In the genomic region with DNA sequence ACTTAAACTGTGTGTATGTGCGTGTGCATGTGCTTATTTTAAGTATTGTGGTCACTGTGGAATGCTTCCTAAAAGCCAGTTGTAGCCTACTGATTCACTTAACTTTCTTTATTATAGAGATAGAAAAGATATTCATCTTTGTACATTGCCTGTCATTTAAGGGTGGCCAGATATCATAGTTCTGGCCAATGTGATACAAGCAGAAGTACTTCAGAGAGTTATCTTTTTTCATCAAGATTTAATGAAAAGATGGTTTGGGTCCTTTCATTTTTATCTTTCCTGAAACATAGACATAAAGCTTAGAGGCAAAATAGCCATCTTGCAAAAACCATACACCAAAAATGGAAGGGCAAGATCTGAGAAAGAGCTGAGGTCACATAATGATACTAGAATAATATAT, we compare ENCODE assay signal across 34 cellular contexts.
A peak's percentile ranks its signal among the peaks of the same experiment; 100 is the strongest.
DNase-seq lines count a peak whose midpoint lies in the region; ATAC-seq, FAIRE-seq and TF ChIP-seq lines count a peak whose summit lies in the region.
"Had no signal": no experiment of that assay in that cellular context is flagged by ENCODE, and none has a peak within 500 bp of the region (broad histone marks: within the 10 kb centered on the region; RNA-seq: fewer than 3 reads in every experiment).

No MANE protein-coding gene starts in this region.

- no peak overlapping the region for H3K9ac ChIP-seq in HepG2 (ENCODE audit: insufficient read depth, low read depth, low read length)
- H3K9ac ChIP-seq in SK-N-SH: no peak overlapping the region
- H3K9ac ChIP-seq: BLaER1; BLaER1 treated with 17β-estradiol and CSF1 and Interleukin-3, amounts not matched to agents 10 nM and 100 nM had no signal

- H3K27ac ChIP-seq in HepG2 (ENCODE audit: extremely low read length, insufficient read depth, low read length): no peak overlapping the region
- no peak overlapping the region for H3K27ac ChIP-seq in right lobe of liver
- no peak overlapping the region for H3K27ac ChIP-seq in SK-N-SH (ENCODE audit: low read depth in 2 of 2, low read length in 1 of 2)
- H3K27ac ChIP-seq: 22Rv1; A549; BLaER1; BLaER1 treated with 17β-estradiol and CSF1 and Interleukin-3, amounts not matched to agents 10 nM and 100 nM; C4-2B had no signal

- CTCF ChIA-PET in HepG2 (lab: Yijun Ruan, JAX; ENCODE audit: low intra/inter-chr PET ratio, low total read pairs): no interaction called here
- CTCF ChIA-PET in SK-N-SH (lab: Yijun Ruan, JAX): no interaction called here

- in situ Hi-C loops in HepG2 (cut with HindIII; ENCODE audit: extremely low pct_ligation_motif_present, low pct_unique_long_range_greater_than_20kb) (no loop called here), KBM-7 (cut with MboI; ENCODE audit: low pct_unique_long_range_greater_than_20kb, low sequenced_read_pairs) (no loop called here)

- H3K9me3 ChIP-seq in HepG2 (ENCODE audit: low read length) (no peaks in the 10 kb centered on the region), right lobe of liver (no peaks in the 10 kb centered on the region), SK-N-SH (no peaks in the 10 kb centered on the region)
- H3K9me3 ChIP-seq: A549; BE2C; BLaER1; BLaER1 treated with 17β-estradiol and CSF1 and Interleukin-3, amounts not matched to agents 10 nM and 100 nM; Caco-2 had no signal

- TF ChIP-seq RAD21 in HepG2 (CRISPR knock-in tag; IDR thresholded peaks at IDR 0.05): no peak
- TF ChIP-seq RAD21 in SK-N-SH (IDR thresholded peaks at IDR 0.05; ENCODE audit: low read length): no peak

- H3K4me1 ChIP-seq in HepG2 (ENCODE audit: insufficient read depth, low read length): no peaks in the 10 kb centered on the region
- no peaks in the 10 kb centered on the region for H3K4me1 ChIP-seq in right lobe of liver
- H3K4me1 ChIP-seq in SK-N-SH (ENCODE audit: control insufficient read depth in 1 of 2, insufficient read depth in 2 of 2, low read depth in 1 of 2, low read length in 1 of 2): no peaks in the 10 kb centered on the region
- H3K4me1 ChIP-seq: A549; BE2C; BLaER1; BLaER1 treated with 17β-estradiol and CSF1 and Interleukin-3, amounts not matched to agents 10 nM and 100 nM; Caco-2 had no signal

- no peaks in the 10 kb centered on the region for H3F3A ChIP-seq in SK-N-SH (replicated peaks; ENCODE audit: insufficient read depth)

- no peaks in the 10 kb centered on the region; the same call in 1 of the 2 replicates for H3K9me2 ChIP-seq in SK-N-SH

- TF ChIP-seq EP300 in HepG2 (IDR thresholded peaks at IDR 0.05; ENCODE audit: low read depth in 2 of 2, low read length in 2 of 2) (no peak), HepG2 (CRISPR knock-in tag; IDR thresholded peaks at IDR 0.05; ENCODE audit: borderline replicate concordance) (no peak), SK-N-SH (IDR thresholded peaks at IDR 0.05; ENCODE audit: borderline replicate concordance in 1 of 2, low read depth in 1 of 2, low read length in 1 of 2) (peak in 1 of 2 experiments; percentile 50; a peak in 1 of 4 replicates)

- ATAC-seq in HepG2: no peak
- ATAC-seq in right lobe of liver: no peak
- no peak for ATAC-seq in SK-N-SH treated with all-trans-retinoic acid at 6 μM for 48 hours
- ATAC-seq: A549; CD8-positive, alpha-beta T cell had no signal

- no peak for DNase-seq in HepG2 (ENCODE audit: low spot score)
- DNase-seq in right lobe of liver: no peak
- peak; percentile 21 for DNase-seq in SK-N-DZ (ENCODE audit: low spot score)
- DNase-seq in SK-N-SH: no peak
- DNase-seq in hypothalamus (lab: John Stamatoyannopoulos, UW): no peak
- no peak for DNase-seq in KBM-7
- DNase-seq in cortex of kidney (lab: John Stamatoyannopoulos, UW): no peak
- DNase-seq: 8988T; ACHN; AML-193; BE2C; C1 segment of cervical spinal cord; Caco-2; Calu3; CD4-positive, alpha-beta memory T cell; CD4-positive, alpha-beta T cell; CD4-positive, CD25-positive, alpha-beta regulatory T cell; CD8-positive, alpha-beta memory T cell; CD8-positive, alpha-beta T cell; COR-L47; DMS 273 treated with DMSO at 0.1 percent for 48 hours; DMS153; DMS53; DMS79; DMS79 treated with DMSO at 0.1 percent for 48 hours; DND-41; EL had no signal

- 6% methylated on average over 1 of the region's 1 CpG for WGBS in HepG2 (ENCODE audit: low lambda C conversion rate)
- 64% methylated on average over 1 of the region's 1 CpG for WGBS in right lobe of liver (ENCODE audit: insufficient coverage, low coverage, low lambda C conversion rate, missing lambda C conversion rate)
- WGBS in SK-N-SH (ENCODE audit: low lambda C conversion rate): 10% methylated on average over 1 of the region's 1 CpG

- H3K79me2 ChIP-seq in HepG2 (ENCODE audit: insufficient read depth, low read length) (no peaks in the 10 kb centered on the region), SK-N-SH (ENCODE audit: insufficient read depth) (no peaks in the 10 kb centered on the region)

- H3K4me2 ChIP-seq in HepG2 (ENCODE audit: low read depth, low read length) (no peak overlapping the region), SK-N-SH (no peak overlapping the region)
- H3K4me2 ChIP-seq: A549; BLaER1; BLaER1 treated with 17β-estradiol and CSF1 and Interleukin-3, amounts not matched to agents 10 nM and 100 nM had no signal

- H3K4me3 ChIP-seq in HepG2 (replicated peaks in 1 of 3; ENCODE audit: insufficient read depth in 1 of 3, low read depth in 2 of 3, low read length in 3 of 3) (no peak overlapping the region), right lobe of liver (no peak overlapping the region), SK-N-SH (ENCODE audit: low read depth in 2 of 2, low read length in 1 of 2) (no peak overlapping the region)
- H3K4me3 ChIP-seq: A549; BLaER1; BLaER1 treated with 17β-estradiol and CSF1 and Interleukin-3, amounts not matched to agents 10 nM and 100 nM had no signal

- no peaks in the 10 kb centered on the region for H4K20me1 ChIP-seq in HepG2 (ENCODE audit: insufficient read depth, low read length)
- H4K20me1 ChIP-seq in SK-N-SH (ENCODE audit: insufficient read depth): no peaks in the 10 kb centered on the region
- H4K20me1 ChIP-seq: BLaER1; BLaER1 treated with 17β-estradiol and CSF1 and Interleukin-3, amounts not matched to agents 10 nM and 100 nM had no signal

- TF ChIP-seq POLR2A in HepG2 (IDR thresholded peaks at IDR 0.05; ENCODE audit: insufficient read depth in 1 of 2, low read depth in 2 of 2, low read length in 2 of 2) (no peak), right lobe of liver (IDR thresholded peaks at IDR 0.05) (no peak)

- no peak for FAIRE-seq in HepG2 (lab: Jason Lieb, UNC)
- FAIRE-seq: A549, D721Med had no signal

- POLR2A ChIA-PET in HepG2 (lab: Yijun Ruan, JAX) (no interaction called here), SK-N-SH (lab: Yijun Ruan, JAX) (no interaction called here)

- H2AFZ ChIP-seq in HepG2 (ENCODE audit: low read length) (no peak overlapping the region), SK-N-SH (ENCODE audit: low read depth) (no peak overlapping the region)

- H3K27me3 ChIP-seq in HepG2 (ENCODE audit: control insufficient read depth in 1 of 2, insufficient read depth in 2 of 2, low read length in 2 of 2) (no peaks in the 10 kb centered on the region), right lobe of liver (no peaks in the 10 kb centered on the region), SK-N-SH (ENCODE audit: insufficient read depth) (no peaks in the 10 kb centered on the region)
- H3K27me3 ChIP-seq: BE2C; BLaER1; BLaER1 treated with 17β-estradiol and CSF1 and Interleukin-3, amounts not matched to agents 10 nM and 100 nM had no signal

- H3K36me3 ChIP-seq in HepG2 (replicated peaks in 1 of 2; ENCODE audit: control insufficient read depth in 1 of 2, insufficient read depth in 2 of 2, low read length in 2 of 2) (no peaks in the 10 kb centered on the region), right lobe of liver (no peaks in the 10 kb centered on the region), SK-N-SH (replicated peaks in 1 of 2; ENCODE audit: control insufficient read depth in 1 of 2, insufficient read depth in 2 of 2, low read length in 1 of 2) (no peaks in the 10 kb centered on the region)
- H3K36me3 ChIP-seq: BE2C; BLaER1; BLaER1 treated with 17β-estradiol and CSF1 and Interleukin-3, amounts not matched to agents 10 nM and 100 nM had no signal

- no peak for TF ChIP-seq CTCF in HepG2 (CRISPR knock-in tag; IDR thresholded peaks at IDR 0.05)
- no peak for TF ChIP-seq CTCF in right lobe of liver (IDR thresholded peaks at IDR 0.05)
- TF ChIP-seq CTCF in SK-N-SH (IDR thresholded peaks at IDR 0.05): no peak

- intact Hi-C loops in HepG2 (cut with micrococcal nuclease; ENCODE audit: unreplicated experiment) (no loop called here), right lobe of liver (cut with DNase I) (no loop called here)

- no TSS peak for BruUV-seq in HepG2 (replicated peaks; lab: Mats Ljungman, UMichigan)

TF ChIP-seq in HepG2, 621 proteins besides CTCF, POLR2A, EP300 and RAD21:
- TF ChIP-seq SRSF4 (IDR thresholded peaks at IDR 0.05; ENCODE audit: low read depth, low read length, poor library complexity, severe bottlenecking) (no peak), NCOA5 (CRISPR knock-in tag; IDR thresholded peaks at IDR 0.05) (no peak), TSC22D2 (CRISPR knock-in tag; IDR thresholded peaks at IDR 0.05; ENCODE audit: borderline replicate concordance) (no peak), MAFF (IDR thresholded peaks at IDR 0.05; ENCODE audit: low read depth, low read length) (0 out of 2 replicates have a peak, but pooled peaks have one; percentile 2), CBFB (CRISPR knock-in tag; IDR thresholded peaks at IDR 0.05) (no peak)

TF ChIP-seq in SK-N-SH, 30 proteins besides CTCF, POLR2A, EP300 and RAD21:
- TF ChIP-seq RCOR1 (IDR thresholded peaks at IDR 0.05; ENCODE audit: low read length) (peak; percentile 63; the same call in 1 of the 2 replicates), GATA2 (CRISPR knock-in tag; IDR thresholded peaks at IDR 0.05) (peak; percentile 50; the same call in 1 of the 2 replicates), EZH2phosphoT487 (IDR thresholded peaks at IDR 0.05; ENCODE audit: borderline replicate concordance, low read depth) (no peak)

TF ChIP-seq in SK-N-SH treated with all-trans-retinoic acid at 6 μM for 48 hours, 23 proteins besides CTCF, POLR2A, EP300 and RAD21:
- TF ChIP-seq, protein P1, sequence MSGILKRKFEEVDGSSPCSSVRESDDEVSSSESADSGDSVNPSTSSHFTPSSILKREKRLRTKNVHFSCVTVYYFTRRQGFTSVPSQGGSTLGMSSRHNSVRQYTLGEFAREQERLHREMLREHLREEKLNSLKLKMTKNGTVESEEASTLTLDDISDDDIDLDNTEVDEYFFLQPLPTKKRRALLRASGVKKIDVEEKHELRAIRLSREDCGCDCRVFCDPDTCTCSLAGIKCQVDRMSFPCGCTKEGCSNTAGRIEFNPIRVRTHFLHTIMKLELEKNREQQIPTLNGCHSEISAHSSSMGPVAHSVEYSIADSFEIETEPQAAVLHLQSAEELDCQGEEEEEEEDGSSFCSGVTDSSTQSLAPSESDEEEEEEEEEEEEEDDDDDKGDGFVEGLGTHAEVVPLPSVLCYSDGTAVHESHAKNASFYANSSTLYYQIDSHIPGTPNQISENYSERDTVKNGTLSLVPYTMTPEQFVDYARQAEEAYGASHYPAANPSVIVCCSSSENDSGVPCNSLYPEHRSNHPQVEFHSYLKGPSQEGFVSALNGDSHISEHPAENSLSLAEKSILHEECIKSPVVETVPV (CRISPR knock-in tag; IDR thresholded peaks at IDR 0.05): no peak
- peak; percentile 40; the same call in 1 of the 2 replicates for TF ChIP-seq TCF4 (CRISPR knock-in tag; IDR thresholded peaks at IDR 0.05; ENCODE audit: borderline replicate concordance)
